Comparison of ENCODE assay signal across 10 cellular contexts in the genomic region with DNA sequence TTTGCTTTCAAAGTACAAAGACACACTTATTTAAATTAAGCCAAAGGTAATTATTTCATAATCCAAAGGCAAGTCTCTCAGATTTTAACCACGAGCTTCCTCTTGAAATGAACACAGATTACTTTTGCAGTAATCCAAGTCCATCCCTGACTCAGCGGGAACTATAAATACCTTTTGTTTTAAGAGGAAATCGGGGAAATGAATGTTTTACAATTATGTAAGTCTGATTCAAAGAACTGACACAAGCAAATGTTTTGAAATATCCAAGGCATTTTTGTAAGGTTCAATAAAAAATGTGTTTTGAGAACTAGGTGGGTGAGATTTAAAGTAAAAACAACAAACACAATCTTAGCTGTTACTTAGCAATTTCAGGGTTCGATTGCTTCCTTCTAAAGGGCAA.
DNase-seq lines count a peak whose midpoint lies in the region; ATAC-seq, FAIRE-seq and TF ChIP-seq lines count a peak whose summit lies in the region.
"Had no signal": no experiment of that assay in that cellular context is flagged by ENCODE, and none has a peak within 500 bp of the region (broad histone marks: within the 10 kb centered on the region; RNA-seq: fewer than 3 reads in every experiment).

No MANE protein-coding gene starts in this region.

- in situ Hi-C loops in transverse colon (cut with MboI; ENCODE audit: low pct_ligation_motif_present in 1 of 4, low pct_unique_long_range_greater_than_20kb in 1 of 4, low sequenced_read_pairs in 3 of 4) = no loop called here

- intact Hi-C loops in adrenal gland (cut with DNase I) (no loop called here), transverse colon (cut with DNase I; ENCODE audit: low total_unique reads) (no loop called here)

- no peak for DNase-seq in activated naive CD8-positive, alpha-beta T cell treated with anti-CD3 and anti-CD28 coated beads for 36 hours
- no peak for DNase-seq in adrenal gland
- no peak for DNase-seq in transverse colon
- DNase-seq in T1000 (lab: John Stamatoyannopoulos, UW) = no peak
- no peak for DNase-seq in GM19239 (ENCODE audit: insufficient read length, low spot score)
- DNase-seq: activated gamma-delta T cell treated with Interleukin-2 at 50 U/mL for 16 hours, islet precursor cell had no signal

- peaks cover 28% of the 10 kb centered on the region for H3K4me1 Mint-ChIP-seq in activated naive CD8-positive, alpha-beta T cell (ENCODE audit: low read depth)
- H3K4me1 Mint-ChIP-seq in activated naive CD8-positive, alpha-beta T cell treated with anti-CD3 and anti-CD28 coated beads for 36 hours = peaks cover 33% of the 10 kb centered on the region

- ATAC-seq in GM18502 (IDR thresholded peaks at IDR 0.05; ENCODE audit: poor library complexity, unreplicated experiment) = no peak

- no peaks in the 10 kb centered on the region for H3K36me3 ChIP-seq in adrenal gland (replicated peaks in 1 of 2)
- no peaks in the 10 kb centered on the region for H3K36me3 ChIP-seq in iPS-18a (ENCODE audit: control insufficient read depth, low read depth, low read length)
- H3K36me3 ChIP-seq in transverse colon = no peaks in the 10 kb centered on the region

- H3K9me3 Mint-ChIP-seq in activated naive CD8-positive, alpha-beta T cell (ENCODE audit: low read depth) = no peaks in the 10 kb centered on the region
- peaks cover 2% of the 10 kb centered on the region for H3K9me3 Mint-ChIP-seq in activated naive CD8-positive, alpha-beta T cell treated with anti-CD3 and anti-CD28 coated beads for 36 hours

- peaks cover 46% of the 10 kb centered on the region for H3K36me3 Mint-ChIP-seq in activated naive CD8-positive, alpha-beta T cell
- H3K36me3 Mint-ChIP-seq in activated naive CD8-positive, alpha-beta T cell treated with anti-CD3 and anti-CD28 coated beads for 36 hours = peaks cover 43% of the 10 kb centered on the region

- H3K4me3 ChIP-seq in adrenal gland (peak overlapping the region in 1 of 4 donors; percentile 17), iPS-18a (ENCODE audit: low read length) (no peak overlapping the region), transverse colon (no peak overlapping the region)

- H3K27me3 ChIP-seq in adrenal gland (no peaks in the 10 kb centered on the region), iPS-18a (ENCODE audit: control insufficient read depth, insufficient read depth, low read length) (no peaks in the 10 kb centered on the region), transverse colon (no peaks in the 10 kb centered on the region)

- peak overlapping the region in 4 of 5 donors; percentile 10 to 76 (median 30) for H3K27ac ChIP-seq in adrenal gland
- peak overlapping the region; percentile 4 for H3K27ac ChIP-seq in iPS-18a (ENCODE audit: low read length)
- H3K27ac ChIP-seq in transverse colon = peak overlapping the region in 3 of 4 donors; percentile 7 to 25 (median 24)

- H3K27me3 Mint-ChIP-seq in activated naive CD8-positive, alpha-beta T cell = no peaks in the 10 kb centered on the region
- H3K27me3 Mint-ChIP-seq in activated naive CD8-positive, alpha-beta T cell treated with anti-CD3 and anti-CD28 coated beads for 36 hours = no peaks in the 10 kb centered on the region

- no peak overlapping the region for H3K4me3 Mint-ChIP-seq in activated naive CD8-positive, alpha-beta T cell
- H3K4me3 Mint-ChIP-seq in activated naive CD8-positive, alpha-beta T cell treated with anti-CD3 and anti-CD28 coated beads for 36 hours = no peak overlapping the region

- TF ChIP-seq EP300 in transverse colon (IDR thresholded peaks at IDR 0.05; ENCODE audit: low read depth) = no peak

- no peak overlapping the region for H3K9ac ChIP-seq in iPS-18a (ENCODE audit: low read length)

- 40 to 53% (median 47%) methylated on average over 4 of the region's 4 CpGs for WGBS in adrenal gland, 4 donors
- 55 to 58% methylated on average over 4 of the region's 4 CpGs for WGBS in transverse colon (ENCODE audit: low coverage in 1 of 2), 2 donors

- FAIRE-seq in GM19239 (lab: Jason Lieb, UNC) = no peak

- peak overlapping the region; percentile 36 for H3K27ac Mint-ChIP-seq in activated naive CD8-positive, alpha-beta T cell
- H3K27ac Mint-ChIP-seq in activated naive CD8-positive, alpha-beta T cell treated with anti-CD3 and anti-CD28 coated beads for 36 hours = no peak overlapping the region

- TF ChIP-seq CTCF in adrenal gland (IDR thresholded peaks at IDR 0.05) (no peak), transverse colon (IDR thresholded peaks at IDR 0.05) (no peak)

- TF ChIP-seq POLR2A in adrenal gland (IDR thresholded peaks at IDR 0.05) (no peak), transverse colon (IDR thresholded peaks at IDR 0.05) (no peak)

- peaks cover 0 to 19% of the 10 kb centered on the region in 2 donors for H3K4me1 ChIP-seq in adrenal gland (replicated peaks in 1 of 2)
- peaks cover 10% of the 10 kb centered on the region for H3K4me1 ChIP-seq in iPS-18a (ENCODE audit: control insufficient read depth, low read depth, low read length)
- peaks cover 0 to 11% (median 0%) of the 10 kb centered on the region in 4 donors for H3K4me1 ChIP-seq in transverse colon

- H3K9me3 ChIP-seq in adrenal gland (replicated peaks in 1 of 3) (no peaks in the 10 kb centered on the region), iPS-18a (ENCODE audit: control insufficient read depth, low read depth, low read length) (no peaks in the 10 kb centered on the region), transverse colon (no peaks in the 10 kb centered on the region)
